ENCODE assay signal across 29 cellular contexts in genomic region chr15:92020765-92021164, GRCh38.
A peak's percentile ranks its signal among the peaks of the same experiment; 100 is the strongest.
DNase-seq lines count a peak whose midpoint lies in the region; ATAC-seq and TF ChIP-seq lines count a peak whose summit lies in the region.
"Had no signal": no experiment of that assay in that cellular context is flagged by ENCODE, and none has a peak within 500 bp of the region (broad histone marks: within the 10 kb centered on the region; RNA-seq: fewer than 3 reads in every experiment).

No MANE protein-coding gene starts in this region.

- DNase-seq in GM04503 (ENCODE audit: low read depth), result peak; percentile 8
- DNase-seq in astrocyte of the hippocampus (ENCODE audit: low read depth, low spot score), result peak; percentile 16
- peak in 1 of 2 donors; percentile 40 for DNase-seq in foreskin keratinocyte
- no peak for DNase-seq in COR-L47 (lab: John Stamatoyannopoulos, UW)
- no peak for DNase-seq in gastrocnemius medialis
- DNase-seq: activated CD4-positive, alpha-beta T cell treated with anti-CD3 and anti-CD28 coated beads, Interleukin-2, amount 10 ng/mL, durations not matched to agents 7 days and 5 days; activated naive CD4-positive, alpha-beta T cell; activated T-cell treated with anti-CD3 and anti-CD28 coated beads, Interleukin-2, amount 50 U/mL, for 72 hours; adrenal gland; CD4-positive, CD25-positive, alpha-beta regulatory T cell; dermis blood vessel endothelial cell; EL; esophagus squamous epithelium; H9; head of caudate nucleus; kidney; NCI-H1105 treated with DMSO at 0.1 percent for 48 hours; NCI-H1930; NCI-H526 treated with DMSO at 0.1 percent for 48 hours; ovary; retina; SHP77 treated with DMSO at 0.1 percent for 48 hours; stimulated activated CD4-positive, alpha-beta T cell treated with anti-CD3 and anti-CD28 coated beads, Interleukin-4, amount 100 ng/mL, for 1 hour; WERI-Rb-1 had no signal

- intact Hi-C loops in gastrocnemius medialis (cut with DNase I; ENCODE audit: low total_unique reads), result no loop called here

- TF ChIP-seq CTCF in foreskin keratinocyte (conservative IDR thresholded peaks at IDR 0.05), result no peak
- TF ChIP-seq CTCF in gastrocnemius medialis (IDR thresholded peaks at IDR 0.05 in 4 of 5, conservative IDR thresholded peaks at IDR 0.05 in 1 of 5), result no peak

- no peak for TF ChIP-seq POLR2A in gastrocnemius medialis (IDR thresholded peaks at IDR 0.05)

- H3K9me3 ChIP-seq in subcutaneous abdominal adipose tissue (ENCODE audit: control insufficient read depth in 5 of 5, low read length in 5 of 5) (no peaks in the 10 kb centered on the region), gastrocnemius medialis (no peaks in the 10 kb centered on the region)
- H3K9me3 ChIP-seq: adrenal gland, esophagus squamous epithelium, ovary, suprapubic skin had no signal

- peak overlapping the region in 1 of 5 donors; percentile 31 for H3K4me3 ChIP-seq in subcutaneous abdominal adipose tissue (ENCODE audit: low read depth in 1 of 5, low read length in 5 of 5)
- H3K4me3 ChIP-seq in gastrocnemius medialis, result no peak overlapping the region
- H3K4me3 ChIP-seq: adrenal gland, esophagus squamous epithelium, ovary, suprapubic skin had no signal

- in situ Hi-C loops in gastrocnemius medialis (cut with MboI; ENCODE audit: low sequenced_read_pairs in 4 of 4), result no loop called here

- peak overlapping the region; percentile 54 for H3K27ac ChIP-seq in foreskin keratinocyte
- peak overlapping the region; percentile 35 for H3K27ac ChIP-seq in subcutaneous abdominal adipose tissue (ENCODE audit: low read depth, low read length)
- H3K27ac ChIP-seq in gastrocnemius medialis, result no peak overlapping the region
- H3K27ac ChIP-seq: adrenal gland, ovary, suprapubic skin, WERI-Rb-1 had no signal

- H3K27me3 ChIP-seq in foreskin keratinocyte, result no peaks in the 10 kb centered on the region
- H3K27me3 ChIP-seq in subcutaneous abdominal adipose tissue (ENCODE audit: control insufficient read depth in 5 of 5, insufficient read depth in 4 of 5, low read length in 5 of 5), result peaks cover 0 to 5% (median 0%) of the 10 kb centered on the region in 5 donors
- no peaks in the 10 kb centered on the region for H3K27me3 ChIP-seq in gastrocnemius medialis
- H3K27me3 ChIP-seq: adrenal gland, esophagus squamous epithelium, ovary, suprapubic skin had no signal

- no peaks in the 10 kb centered on the region for H3K36me3 ChIP-seq in subcutaneous abdominal adipose tissue (ENCODE audit: control insufficient read depth in 5 of 5, insufficient read depth in 5 of 5, low read length in 5 of 5)
- H3K36me3 ChIP-seq in gastrocnemius medialis, result no peaks in the 10 kb centered on the region
- H3K36me3 ChIP-seq: adrenal gland, esophagus squamous epithelium, ovary, suprapubic skin, WERI-Rb-1 had no signal

- no peak for ATAC-seq in foreskin keratinocyte
- ATAC-seq in GM21528 (IDR thresholded peaks at IDR 0.05; ENCODE audit: low FRiP score, unreplicated experiment), result no peak
- ATAC-seq in GM21515 (IDR thresholded peaks at IDR 0.05; ENCODE audit: unreplicated experiment), result no peak
- ATAC-seq in gastrocnemius medialis, result no peak
- ATAC-seq: stimulated activated effector memory CD8-positive, alpha-beta T cell treated with anti-CD3 and anti-CD28 coated beads, Interleukin-12 subunit alpha, Interleukin-12 subunit beta, amount 100 ng/mL, for 72 hours had no signal

- no peaks in the 10 kb centered on the region for H3K4me1 ChIP-seq in foreskin keratinocyte
- H3K4me1 ChIP-seq in subcutaneous abdominal adipose tissue (ENCODE audit: control insufficient read depth in 5 of 5, insufficient read depth in 5 of 5, low read length in 5 of 5), result peaks cover 9 to 36% (median 34%) of the 10 kb centered on the region in 5 donors
- H3K4me1 ChIP-seq in gastrocnemius medialis, result no peaks in the 10 kb centered on the region
- H3K4me1 ChIP-seq: adrenal gland had no signal

- H3K9ac ChIP-seq in subcutaneous abdominal adipose tissue (ENCODE audit: low read length in 5 of 5), result no peak overlapping the region

Comparison
In these comparisons a context has a peak if more than half of its experiments do, and no peak if none do; other contexts are left out.
1. DNase-seq: peak in GM04503 (single experiment) and astrocyte of the hippocampus (single experiment); none in COR-L47 (single experiment) and gastrocnemius medialis (0 of 2).
2. H3K27ac ChIP-seq: peak in foreskin keratinocyte (single experiment) and subcutaneous abdominal adipose tissue (single experiment); none in gastrocnemius medialis (0 of 4).